Comparison of ENCODE assay signal across 10 cellular contexts in genomic region chr2:111705206-111705605, GRCh38.
DNase-seq lines count a peak whose midpoint lies in the region; ATAC-seq and TF ChIP-seq lines count a peak whose summit lies in the region.
"Had no signal": no experiment of that assay in that cellular context is flagged by ENCODE, and none has a peak within 500 bp of the region (broad histone marks: within the 10 kb centered on the region; RNA-seq: fewer than 3 reads in every experiment).

No MANE protein-coding gene starts in this region.

- intact Hi-C loops in left colon (cut with DNase I, micrococcal nuclease): no loop called here

- H3K4me2 ChIP-seq in OCI-LY3 (ENCODE audit: low read length): peak overlapping the region; percentile 76

- H2AFZ ChIP-seq in OCI-LY3 (ENCODE audit: low read depth, low read length): no peak overlapping the region

- H3K4me3 ChIP-seq in OCI-LY3 (ENCODE audit: low read length) (peak overlapping the region; percentile 42), iPS-20b (ENCODE audit: low read length) (peak overlapping the region; percentile 19; the same call in 1 of the 2 replicates)

- no peak for TF ChIP-seq CTCF in OCI-LY3 (IDR thresholded peaks at IDR 0.05; ENCODE audit: low read depth, low read length)

- H3K79me2 ChIP-seq in OCI-LY3 (ENCODE audit: low read length): no peaks in the 10 kb centered on the region

- H3K9ac ChIP-seq in OCI-LY3 (ENCODE audit: low read length): peak overlapping the region; percentile 18; the same call in 1 of the 2 replicates
- H3K9ac ChIP-seq in iPS-20b (ENCODE audit: low read depth, low read length): peak overlapping the region; percentile 76; the same call in 1 of the 2 replicates

- peaks cover 80% of the 10 kb centered on the region for H3K4me1 ChIP-seq in OCI-LY3 (ENCODE audit: low read length)
- peaks cover 18% of the 10 kb centered on the region for H3K4me1 ChIP-seq in iPS-20b (ENCODE audit: insufficient read depth, low read length)

- peaks cover 59% of the 10 kb centered on the region for H3K27me3 ChIP-seq in OCI-LY3 (ENCODE audit: low read depth, low read length)
- H3K27me3 ChIP-seq in iPS-20b (ENCODE audit: insufficient read depth, low read length): no peaks in the 10 kb centered on the region

- ATAC-seq in GM18502 (IDR thresholded peaks at IDR 0.05; ENCODE audit: poor library complexity, unreplicated experiment) (peak; percentile 26), GM21825 (IDR thresholded peaks at IDR 0.05; ENCODE audit: unreplicated experiment) (peak; percentile 27), left colon (no peak)

- H3K9me3 ChIP-seq in OCI-LY3 (ENCODE audit: insufficient read depth, low read length) (peaks cover 6% of the 10 kb centered on the region; the same call in 1 of the 2 replicates), iPS-20b (ENCODE audit: insufficient read depth, low read depth, low read length) (no peaks in the 10 kb centered on the region)

- peak overlapping the region; percentile 74 for H3K27ac ChIP-seq in OCI-LY3 (ENCODE audit: low read length)
- peak overlapping the region; percentile 79 for H3K27ac ChIP-seq in iPS-20b (ENCODE audit: low read length)

- no peaks in the 10 kb centered on the region; the same call in 1 of the 2 replicates for H4K20me1 ChIP-seq in OCI-LY3 (ENCODE audit: insufficient read depth, low read length)

- DNase-seq in left colon (no peak), activated gamma-delta T cell (lab: John Stamatoyannopoulos, UW) (no peak), retina (no peak)
- no peak for DNase-seq in effector CD4-positive, alpha-beta T cell
- DNase-seq: activated CD4-positive, alpha-beta T cell treated with anti-CD3 and anti-CD28 coated beads for 1 hour; left cardiac atrium had no signal

- no peaks in the 10 kb centered on the region for H3K36me3 ChIP-seq in OCI-LY3 (replicated peaks; ENCODE audit: low read depth, low read length)
- H3K36me3 ChIP-seq in iPS-20b (ENCODE audit: insufficient read depth, low read depth, low read length): no peaks in the 10 kb centered on the region
